Comparison of ENCODE assay signal across 9 cellular contexts in genomic region chr7:111092406-111093160, GRCh38. TPM values are rescaled to one million over a fixed set of nuclear protein-coding genes. Genes with fewer than 3 reads are reported as not detected.
A peak's percentile ranks its signal among the peaks of the same experiment; 100 is the strongest.
DNase-seq lines count a peak whose midpoint lies in the region; ATAC-seq and TF ChIP-seq lines count a peak whose summit lies in the region.
"Had no signal": no experiment of that assay in that cellular context is flagged by ENCODE, and none has a peak within 500 bp of the region (broad histone marks: within the 10 kb centered on the region; RNA-seq: fewer than 3 reads in every experiment).

No MANE protein-coding gene starts in this region.

- peak overlapping the region; percentile 98 for H3K4me3 Mint-ChIP-seq in CD8-positive, alpha-beta T cell

- peaks cover 48% of the 10 kb centered on the region for H3K4me1 Mint-ChIP-seq in CD8-positive, alpha-beta T cell (ENCODE audit: low read depth)

- no peak for TF ChIP-seq CTCF in CD8-positive, alpha-beta T cell (IDR thresholded peaks at IDR 0.05)
- no peak for TF ChIP-seq CTCF in stomach (IDR thresholded peaks at IDR 0.05)

- peak overlapping the region; percentile 53 for H3K4me3 ChIP-seq in CD8-positive, alpha-beta T cell (ENCODE audit: low read depth, low read length)
- peak overlapping the region in 1 of 4 donors; percentile 27 for H3K4me3 ChIP-seq in stomach

- no peak for TF ChIP-seq POLR2A in stomach (IDR thresholded peaks at IDR 0.05)

- H3K36me3 ChIP-seq in CD8-positive, alpha-beta T cell (ENCODE audit: insufficient read depth, low read length), result no peaks in the 10 kb centered on the region
- H3K36me3 ChIP-seq in stomach, result no peaks in the 10 kb centered on the region

- H3K27me3 Mint-ChIP-seq in CD8-positive, alpha-beta T cell (ENCODE audit: low read depth), result no peaks in the 10 kb centered on the region

- no peak for DNase-seq in CD8-positive, alpha-beta T cell
- DNase-seq in NCI-H2107 (lab: John Stamatoyannopoulos, UW), result peak; percentile 41
- DNase-seq in globus pallidus (ENCODE audit: low spot score), result peak; percentile 15
- no peak for DNase-seq in GOT3 (lab: John Stamatoyannopoulos, UW)
- no peak for DNase-seq in NCI-H1436 treated with DMSO at 0.1 percent for 48 hours (lab: John Stamatoyannopoulos, UW)
- no peak for DNase-seq in NK-92 (lab: John Stamatoyannopoulos, UW; ENCODE audit: unreplicated experiment)
- DNase-seq in stomach, result no peak

- POLR2A ChIA-PET in CD8-positive, alpha-beta T cell (lab: Charles Lee), result interaction anchor here (0.7 to 2.3 kb wide), 5 partner anchors 9 to 80 kb away, joined by 3 to 15 read pairs (median 4); no protein-coding TSS in a partner anchor

- intact Hi-C loops in CD8-positive, alpha-beta T cell (cut with DNase I, micrococcal nuclease), result loop anchor here (5.0 to 10.0 kb wide), 5 partner anchors 210 to 698 kb away; partner anchors contain the start of gene IMMP2L (in 1 of the 2)
- intact Hi-C loops in stomach (cut with DNase I; ENCODE audit: low total_unique reads), result loop anchor here (10.0 kb wide), 1 partner anchor 642 kb away; no protein-coding TSS in a partner anchor

- H3K9me3 Mint-ChIP-seq in CD8-positive, alpha-beta T cell, result no peaks in the 10 kb centered on the region

- peaks cover 37% of the 10 kb centered on the region for H3K36me3 Mint-ChIP-seq in CD8-positive, alpha-beta T cell

- H3K27me3 ChIP-seq in CD8-positive, alpha-beta T cell (ENCODE audit: insufficient read depth, low read length), result no peaks in the 10 kb centered on the region
- no peaks in the 10 kb centered on the region for H3K27me3 ChIP-seq in stomach

- peak overlapping the region; percentile 94 for H3K27ac Mint-ChIP-seq in CD8-positive, alpha-beta T cell

- CTCF ChIA-PET in CD8-positive, alpha-beta T cell (lab: Charles Lee), result interaction anchor here (0.7 to 2.5 kb wide), 6 partner anchors 10 to 496 kb away, joined by 3 to 8 read pairs (median 3); no protein-coding TSS in a partner anchor

- ATAC-seq in CD8-positive, alpha-beta T cell, result no peak
- peak; percentile 53 for ATAC-seq in GM21528 (IDR thresholded peaks at IDR 0.05; ENCODE audit: low FRiP score, unreplicated experiment)

- H3K4me1 ChIP-seq in CD8-positive, alpha-beta T cell (ENCODE audit: insufficient read depth, low read length), result peaks cover 33% of the 10 kb centered on the region
- peaks cover 0 to 18% (median 6%) of the 10 kb centered on the region in 4 donors for H3K4me1 ChIP-seq in stomach
- H3K4me1 ChIP-seq: parathyroid adenoma had no signal

- WGBS in stomach, 5 donors, result 63 to 70% (median 67%) methylated on average over 2 of the region's 2 CpGs

- H3K27ac ChIP-seq in CD8-positive, alpha-beta T cell (ENCODE audit: low read depth, low read length), result peak overlapping the region; percentile 43
- no peak overlapping the region for H3K27ac ChIP-seq in stomach
- H3K27ac ChIP-seq: parathyroid adenoma had no signal

- TF ChIP-seq EP300 in stomach (IDR thresholded peaks at IDR 0.05), result no peak

- H3K9me3 ChIP-seq in CD8-positive, alpha-beta T cell (ENCODE audit: low read length), result no peaks in the 10 kb centered on the region
- H3K9me3 ChIP-seq in stomach, result no peaks in the 10 kb centered on the region

RNA-seq across cellular contexts. Expression of gene LRRN3, which starts 1.7 kb away (rescaled TPM):
- total RNA-seq in CD8-positive, alpha-beta T cell, result 1 to 10 TPM; 8.4 to 9.0 TPM
- total RNA-seq in stomach, result 1 to 10 TPM in 1 of 5 donors, not detected in 4; 4.4 TPM
- polyA plus RNA-seq in stomach, result under 1 TPM in 2 of 3 donors, not detected in 1; 0.33 to 0.61 TPM

Comparison
In these comparisons a context has a peak if more than half of its experiments do, and no peak if none do; other contexts are left out.
1. DNase-seq: peak in NCI-H2107 (single experiment) and globus pallidus (single experiment); none in CD8-positive, alpha-beta T cell (0 of 7), GOT3 (single experiment), NCI-H1436 treated with DMSO at 0.1 percent for 48 hours (single experiment), NK-92 (single experiment) and stomach (single experiment).